Comparison of ENCODE assay signal across 27 cellular contexts in genomic region chr3:127954642-127955041, GRCh38. TPM values are rescaled to one million over a fixed set of nuclear protein-coding genes. Genes with fewer than 3 reads are reported as not detected.
A peak's percentile ranks its signal among the peaks of the same experiment; 100 is the strongest.
DNase-seq lines count a peak whose midpoint lies in the region; ATAC-seq and TF ChIP-seq lines count a peak whose summit lies in the region.
"Had no signal": no experiment of that assay in that cellular context is flagged by ENCODE, and none has a peak within 500 bp of the region (broad histone marks: within the 10 kb centered on the region; RNA-seq: fewer than 3 reads in every experiment).

No MANE protein-coding gene starts in this region.

- H3K4me1 ChIP-seq in lower lobe of right lung (peaks cover 8% of the 10 kb centered on the region), upper lobe of left lung (peaks cover 0 to 7% (median 2%) of the 10 kb centered on the region in 4 donors)
- H3K4me1 ChIP-seq: vagina had no signal

- no peak overlapping the region for H3K4me3 ChIP-seq in lower lobe of right lung
- H3K4me3 ChIP-seq in upper lobe of left lung: no peak overlapping the region
- H3K4me3 ChIP-seq: vagina had no signal

- TF ChIP-seq CTCF in lower lobe of right lung (IDR thresholded peaks at IDR 0.05) (no peak), upper lobe of left lung (IDR thresholded peaks at IDR 0.05) (no peak)

- no peaks in the 10 kb centered on the region for H3K9me3 Mint-ChIP-seq in activated naive CD8-positive, alpha-beta T cell treated with anti-CD3 and anti-CD28 coated beads, Interleukin-2, amount 50 U/mL, for 24 hours
- H3K9me3 Mint-ChIP-seq: activated naive CD8-positive, alpha-beta T cell treated with anti-CD3 and anti-CD28 coated beads, Interleukin-2, amount 10 ng/mL, durations not matched to agents 7 days and 5 days; nephron progenitor cell; T-helper 1 cell treated with Interleukin-12 subunit alpha and Interleukin-12 subunit beta and Interleukin-4 antibody, amounts not matched to agents 30 μg/mL and 1 μg/mL, for 36 hours had no signal

- no peak for TF ChIP-seq EP300 in upper lobe of left lung (IDR thresholded peaks at IDR 0.05)

- no peaks in the 10 kb centered on the region for H3K4me1 Mint-ChIP-seq in activated naive CD8-positive, alpha-beta T cell treated with anti-CD3 and anti-CD28 coated beads, Interleukin-2, amount 50 U/mL, for 24 hours
- H3K4me1 Mint-ChIP-seq: activated naive CD8-positive, alpha-beta T cell treated with anti-CD3 and anti-CD28 coated beads, Interleukin-2, amount 10 ng/mL, durations not matched to agents 7 days and 5 days; B cell had no signal

- H3K4me3 Mint-ChIP-seq in activated naive CD8-positive, alpha-beta T cell treated with anti-CD3 and anti-CD28 coated beads, Interleukin-2, amount 50 U/mL, for 24 hours: no peak overlapping the region
- H3K4me3 Mint-ChIP-seq: activated naive CD8-positive, alpha-beta T cell treated with anti-CD3 and anti-CD28 coated beads, Interleukin-2, amount 10 ng/mL, durations not matched to agents 7 days and 5 days; B cell; nephron progenitor cell; T-helper 1 cell treated with Interleukin-12 subunit alpha and Interleukin-12 subunit beta and Interleukin-4 antibody, amounts not matched to agents 30 μg/mL and 1 μg/mL, for 36 hours had no signal

- DNase-seq in DMS79 treated with DMSO at 0.1 percent for 48 hours (lab: John Stamatoyannopoulos, UW): peak; percentile 15
- no peak for DNase-seq in DMS79 (lab: John Stamatoyannopoulos, UW)
- peak; percentile 50 for DNase-seq in globus pallidus (ENCODE audit: low spot score)
- no peak for DNase-seq in lower lobe of right lung
- peak; percentile 7 to 37 for DNase-seq in upper lobe of left lung
- DNase-seq in activated naive CD8-positive, alpha-beta T cell treated with anti-CD3 and anti-CD28 coated beads, Interleukin-2, amount 50 U/mL, for 24 hours: no peak
- no peak for DNase-seq in DMS114 treated with DMSO at 0.1 percent for 48 hours (lab: John Stamatoyannopoulos, UW; ENCODE audit: unreplicated experiment)
- DNase-seq: 8988T; activated CD4-positive, alpha-beta T cell treated with anti-CD3 and anti-CD28 coated beads, Interleukin-2, amount 50 U/mL, for 1 hour; activated CD8-positive, alpha-beta memory T cell treated with anti-CD3 and anti-CD28 coated beads, Interleukin-2, amount 50 U/mL, for 4 hours; activated naive CD8-positive, alpha-beta T cell treated with anti-CD3 and anti-CD28 coated beads, Interleukin-2, amount 10 ng/mL, durations not matched to agents 7 days and 5 days; brain microvascular endothelial cell; EL; erythroblast; foreskin keratinocyte; left colon; NCI-H1105 treated with DMSO at 0.1 percent for 48 hours; NCI-H2107; NCI-H526 treated with DMSO at 0.1 percent for 48 hours; nephron progenitor cell; WERI-Rb-1 had no signal

- H3K27ac Mint-ChIP-seq in activated naive CD8-positive, alpha-beta T cell treated with anti-CD3 and anti-CD28 coated beads, Interleukin-2, amount 50 U/mL, for 24 hours: no peak overlapping the region
- H3K27ac Mint-ChIP-seq: activated naive CD8-positive, alpha-beta T cell treated with anti-CD3 and anti-CD28 coated beads, Interleukin-2, amount 10 ng/mL, durations not matched to agents 7 days and 5 days; B cell; nephron progenitor cell; T-helper 1 cell treated with Interleukin-12 subunit alpha and Interleukin-12 subunit beta and Interleukin-4 antibody, amounts not matched to agents 30 μg/mL and 1 μg/mL, for 36 hours had no signal

- no peaks in the 10 kb centered on the region for H3K36me3 ChIP-seq in lower lobe of right lung
- H3K36me3 ChIP-seq in upper lobe of left lung: no peaks in the 10 kb centered on the region
- H3K36me3 ChIP-seq: brain microvascular endothelial cell, vagina, WERI-Rb-1 had no signal

- H3K9me3 ChIP-seq in lower lobe of right lung (no peaks in the 10 kb centered on the region), upper lobe of left lung (no peaks in the 10 kb centered on the region)
- H3K9me3 ChIP-seq: vagina had no signal

- no peak for TF ChIP-seq POLR2A in upper lobe of left lung (IDR thresholded peaks at IDR 0.05)

- H3K27ac ChIP-seq in lower lobe of right lung: no peak overlapping the region
- no peak overlapping the region for H3K27ac ChIP-seq in upper lobe of left lung
- H3K27ac ChIP-seq: brain microvascular endothelial cell, foreskin keratinocyte, KMS-11, vagina, WERI-Rb-1 had no signal

- H3K27me3 ChIP-seq in lower lobe of right lung (ENCODE audit: low read depth): no peaks in the 10 kb centered on the region
- no peaks in the 10 kb centered on the region for H3K27me3 ChIP-seq in upper lobe of left lung
- H3K27me3 ChIP-seq: brain microvascular endothelial cell, foreskin keratinocyte, vagina had no signal

- ATAC-seq in lower lobe of right lung: peak; percentile 57 to 88
- no peak for ATAC-seq in upper lobe of left lung (ENCODE audit: low FRiP score in 2 of 2)
- no peak for ATAC-seq in activated naive CD8-positive, alpha-beta T cell treated with anti-CD3 and anti-CD28 coated beads, Interleukin-2, amount 50 U/mL, for 24 hours
- ATAC-seq in GM21737 (IDR thresholded peaks at IDR 0.05; ENCODE audit: unreplicated experiment): no peak
- ATAC-seq: foreskin keratinocyte, left colon had no signal

- H3K27me3 Mint-ChIP-seq in activated naive CD8-positive, alpha-beta T cell treated with anti-CD3 and anti-CD28 coated beads, Interleukin-2, amount 50 U/mL, for 24 hours: peaks cover 11% of the 10 kb centered on the region

- H3K36me3 Mint-ChIP-seq in activated naive CD8-positive, alpha-beta T cell treated with anti-CD3 and anti-CD28 coated beads, Interleukin-2, amount 50 U/mL, for 24 hours (ENCODE audit: low read depth): no peaks in the 10 kb centered on the region
- H3K36me3 Mint-ChIP-seq: activated naive CD8-positive, alpha-beta T cell treated with anti-CD3 and anti-CD28 coated beads, Interleukin-2, amount 10 ng/mL, durations not matched to agents 7 days and 5 days had no signal

- WGBS in upper lobe of left lung, 2 donors: 26 to 37% methylated on average over 6 of the region's 6 CpGs

- intact Hi-C loops in lower lobe of right lung (cut with DNase I): no loop called here

RNA-seq across cellular contexts. Expression of gene KBTBD12, which starts 39.6 kb away (rescaled TPM):
- total RNA-seq in lower lobe of right lung (0.95 TPM), upper lobe of left lung (1 to 10 TPM in 2 of 6 donors, under 1 TPM in 4; 0.37 to 2.1 (median 0.71) TPM)
- total RNA-seq: activated naive CD8-positive, alpha-beta T cell treated with anti-CD3 and anti-CD28 coated beads, Interleukin-2, amount 10 ng/mL, durations not matched to agents 7 days and 5 days; foreskin keratinocyte; pulmonary artery endothelial cell; vagina had no signal

Comparison
In these comparisons a context has a peak if more than half of its experiments do, and no peak if none do; other contexts are left out.
1. DNase-seq: peak in DMS79 treated with DMSO at 0.1 percent for 48 hours (single experiment), globus pallidus (single experiment) and upper lobe of left lung (2 of 2); none in DMS79 (single experiment), lower lobe of right lung (single experiment), activated naive CD8-positive, alpha-beta T cell treated with anti-CD3 and anti-CD28 coated beads, Interleukin-2, amount 50 U/mL, for 24 hours (single experiment) and DMS114 treated with DMSO at 0.1 percent for 48 hours (single experiment).
2. ATAC-seq: peak in lower lobe of right lung (2 of 2); none in upper lobe of left lung (0 of 2), activated naive CD8-positive, alpha-beta T cell treated with anti-CD3 and anti-CD28 coated beads, Interleukin-2, amount 50 U/mL, for 24 hours (single experiment) and GM21737 (single experiment).